In the genomic region with DNA sequence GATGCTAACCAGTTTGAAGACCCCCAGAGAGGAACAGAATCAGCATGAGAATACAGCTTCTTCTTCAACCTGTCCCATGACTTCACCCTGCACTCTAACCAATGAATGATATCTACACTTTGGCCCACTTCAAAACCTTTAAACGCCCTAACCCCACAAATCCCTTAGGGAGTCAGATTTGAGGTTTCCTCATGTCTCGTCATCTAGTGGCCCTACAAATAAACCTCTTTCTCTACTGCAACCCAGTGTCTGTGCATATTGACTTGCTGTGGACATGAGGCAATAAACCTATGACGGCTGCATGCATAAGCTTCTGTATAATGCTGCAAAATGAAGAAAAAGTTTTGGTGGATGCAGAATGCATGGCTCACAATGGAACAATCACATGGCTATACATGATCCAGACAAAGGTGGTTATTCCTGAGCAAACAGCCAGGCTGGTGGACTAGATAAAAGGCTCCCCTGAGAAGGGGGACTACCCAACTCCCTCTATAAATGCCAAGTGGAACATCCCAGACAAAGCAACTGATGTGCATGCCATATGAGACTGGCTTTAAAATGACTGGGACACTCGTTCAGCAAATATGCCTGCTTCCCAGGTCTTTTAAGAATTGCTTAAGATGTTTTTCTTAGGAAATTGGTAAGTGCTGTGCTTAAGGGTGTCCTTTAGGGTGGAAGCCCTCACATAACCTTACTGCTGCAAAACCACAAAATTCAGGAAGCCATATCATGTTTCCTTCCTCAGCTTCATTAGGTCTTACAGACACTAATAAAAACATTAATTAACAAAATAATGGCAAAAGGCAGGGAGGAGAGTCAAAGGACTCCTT, we compare ENCODE assay signal across 13 cellular contexts. TPM values are rescaled to one million over a fixed set of nuclear protein-coding genes. Genes with fewer than 3 reads are reported as not detected.
DNase-seq lines count a peak whose midpoint lies in the region; ATAC-seq, FAIRE-seq and TF ChIP-seq lines count a peak whose summit lies in the region.
"Had no signal": no experiment of that assay in that cellular context is flagged by ENCODE, and none has a peak within 500 bp of the region (broad histone marks: within the 10 kb centered on the region; RNA-seq: fewer than 3 reads in every experiment).

No MANE protein-coding gene starts in this region.

- ATAC-seq in GM23338 (no peak), HepG2 (no peak), HG02973 (IDR thresholded peaks at IDR 0.05; ENCODE audit: unreplicated experiment) (no peak)

- intact Hi-C loops in HepG2 (cut with micrococcal nuclease; ENCODE audit: unreplicated experiment): no loop called here

- peaks cover 43% of the 10 kb centered on the region for H3K36me3 Mint-ChIP-seq in GM23338 (ENCODE audit: low read depth)
- peaks cover 43% of the 10 kb centered on the region for H3K36me3 Mint-ChIP-seq in activated naive CD8-positive, alpha-beta T cell treated with anti-CD3 and anti-CD28 coated beads for 36 hours

- CTCF ChIA-PET in HepG2 (lab: Yijun Ruan, JAX; ENCODE audit: low intra/inter-chr PET ratio, low total read pairs) (interaction anchor here (0.6 kb wide), 1 partner anchor 26 kb away, joined by 3 read pairs; no protein-coding TSS in a partner anchor), GM10248 (lab: Yijun Ruan, JAX) (interaction anchor here (0.9 to 1.3 kb wide), 4 partner anchors 9 to 32 kb away, joined by 3 to 6 read pairs (median 3); no protein-coding TSS in a partner anchor)

- H3K9me3 ChIP-seq in HepG2 (ENCODE audit: low read length): peaks cover 20% of the 10 kb centered on the region

- no peaks in the 10 kb centered on the region for H3K27me3 ChIP-seq in GM23338 (ENCODE audit: insufficient read depth)
- no peaks in the 10 kb centered on the region for H3K27me3 ChIP-seq in HepG2 (ENCODE audit: control insufficient read depth in 1 of 2, insufficient read depth in 2 of 2, low read length in 2 of 2)

- TF ChIP-seq POLR2A in HepG2 (IDR thresholded peaks at IDR 0.05; ENCODE audit: insufficient read depth in 1 of 2, low read depth in 2 of 2, low read length in 2 of 2): no peak

- H3K27me3 Mint-ChIP-seq in GM23338 (ENCODE audit: insufficient read depth, low read depth, poor library complexity): peaks cover 1% of the 10 kb centered on the region
- no peaks in the 10 kb centered on the region for H3K27me3 Mint-ChIP-seq in activated naive CD8-positive, alpha-beta T cell treated with anti-CD3 and anti-CD28 coated beads for 36 hours

- H3F3A ChIP-seq in GM23338 (replicated peaks; ENCODE audit: low read depth): no peaks in the 10 kb centered on the region

- H3K9me2 ChIP-seq in GM23338 (ENCODE audit: insufficient read depth): no peaks in the 10 kb centered on the region
- H3K9me2 ChIP-seq: SK-N-SH had no signal

- POLR2A ChIA-PET in HepG2 (lab: Yijun Ruan, JAX): no interaction called here
- POLR2A ChIA-PET in GM10248 (lab: Yijun Ruan, JAX): no interaction called here

- no peak overlapping the region for H3K27ac ChIP-seq in GM23338 (ENCODE audit: low read depth)
- no peak overlapping the region for H3K27ac ChIP-seq in HepG2 (ENCODE audit: extremely low read length, insufficient read depth, low read length)

- peak; percentile 32 to 48 for DNase-seq in AML-193 (lab: John Stamatoyannopoulos, UW)
- no peak for DNase-seq in GM23338 (ENCODE audit: low spot score)
- no peak for DNase-seq in activated naive CD8-positive, alpha-beta T cell treated with anti-CD3 and anti-CD28 coated beads for 36 hours
- no peak for DNase-seq in HepG2 (ENCODE audit: low spot score)
- DNase-seq in NCI-H2171 (lab: John Stamatoyannopoulos, UW): no peak
- no peak for DNase-seq in Ammon's horn (ENCODE audit: low spot score)
- no peak for DNase-seq in GM10248 (ENCODE audit: extremely low spot score)
- DNase-seq: activated CD4-positive, alpha-beta T cell treated with anti-CD3 and anti-CD28 coated beads for 1 hour; midbrain; NCI-H1694; SK-N-SH had no signal

- TF ChIP-seq CTCF in GM23338 (conservative IDR thresholded peaks at IDR 0.05; ENCODE audit: low read depth in 2 of 2): no peak
- no peak for TF ChIP-seq CTCF in HepG2 (CRISPR knock-in tag; IDR thresholded peaks at IDR 0.05)
- TF ChIP-seq CTCF in GM10248 (IDR thresholded peaks at IDR 0.05; ENCODE audit: control extremely low read depth, extremely low read depth, low read depth, missing control alignments): no peak

- H3K9ac ChIP-seq in HepG2 (ENCODE audit: insufficient read depth, low read depth, low read length): no peak overlapping the region
- H3K9ac ChIP-seq: SK-N-SH had no signal

- H3K4me3 ChIP-seq in GM23338: peak overlapping the region; percentile 24
- no peak overlapping the region for H3K4me3 ChIP-seq in HepG2 (replicated peaks in 1 of 3; ENCODE audit: insufficient read depth in 1 of 3, low read depth in 2 of 3, low read length in 3 of 3)

- peaks cover 32% of the 10 kb centered on the region for H3K4me1 Mint-ChIP-seq in GM23338
- H3K4me1 Mint-ChIP-seq in activated naive CD8-positive, alpha-beta T cell treated with anti-CD3 and anti-CD28 coated beads for 36 hours: peaks cover 56% of the 10 kb centered on the region

- no peak for TF ChIP-seq RAD21 in HepG2 (CRISPR knock-in tag; IDR thresholded peaks at IDR 0.05)

- H3K4me1 ChIP-seq in GM23338 (ENCODE audit: insufficient read depth) (peaks cover 33% of the 10 kb centered on the region), HepG2 (ENCODE audit: insufficient read depth, low read length) (peaks cover 6% of the 10 kb centered on the region; the same call in 1 of the 2 replicates)

- 97% methylated on average over 4 of the region's 4 CpGs for whole genome bisulfite sequencing in HepG2 (ENCODE audit: low lambda C conversion rate)

- H2AFZ ChIP-seq in GM23338: no peak overlapping the region
- H2AFZ ChIP-seq in HepG2 (ENCODE audit: low read length): no peak overlapping the region

- H3K4me2 ChIP-seq in GM23338 (peak overlapping the region; percentile 65), HepG2 (ENCODE audit: low read depth, low read length) (no peak overlapping the region)
- H3K4me2 ChIP-seq: SK-N-SH had no signal

- H3K36me3 ChIP-seq in GM23338 (ENCODE audit: insufficient read depth): peaks cover 13% of the 10 kb centered on the region
- no peaks in the 10 kb centered on the region for H3K36me3 ChIP-seq in HepG2 (replicated peaks in 1 of 2; ENCODE audit: control insufficient read depth in 1 of 2, insufficient read depth in 2 of 2, low read length in 2 of 2)

- TF ChIP-seq EP300 in HepG2 (IDR thresholded peaks at IDR 0.05; ENCODE audit: low read depth in 2 of 2, low read length in 2 of 2): no peak
- no peak for TF ChIP-seq EP300 in HepG2 (CRISPR knock-in tag; IDR thresholded peaks at IDR 0.05; ENCODE audit: borderline replicate concordance)

- no TSS peak for BruUV-seq in HepG2 (replicated peaks; lab: Mats Ljungman, UMichigan)

- peaks cover 100% of the 10 kb centered on the region for H3K79me2 ChIP-seq in GM23338 (replicated peaks; ENCODE audit: insufficient read depth)
- H3K79me2 ChIP-seq in HepG2 (ENCODE audit: insufficient read depth, low read length): peaks cover 95% of the 10 kb centered on the region

- in situ Hi-C loops in HepG2 (cut with HindIII; ENCODE audit: extremely low pct_ligation_motif_present, low pct_unique_long_range_greater_than_20kb): no loop called here

- peaks cover 38% of the 10 kb centered on the region for H3K9me3 Mint-ChIP-seq in GM23338
- H3K9me3 Mint-ChIP-seq in activated naive CD8-positive, alpha-beta T cell treated with anti-CD3 and anti-CD28 coated beads for 36 hours: peaks cover 11% of the 10 kb centered on the region

- H3K4me3 Mint-ChIP-seq in GM23338: 0 out of 3 replicates have a peak overlapping the region, but pooled peaks have one; percentile 4
- no peak overlapping the region for H3K4me3 Mint-ChIP-seq in activated naive CD8-positive, alpha-beta T cell treated with anti-CD3 and anti-CD28 coated beads for 36 hours

- H4K20me1 ChIP-seq in GM23338 (replicated peaks; ENCODE audit: insufficient read depth) (peaks cover 35% of the 10 kb centered on the region), HepG2 (ENCODE audit: insufficient read depth, low read length) (peaks cover 46% of the 10 kb centered on the region)

- FAIRE-seq in HepG2 (lab: Jason Lieb, UNC): no peak
- FAIRE-seq: bronchial epithelial cell had no signal

- no peak overlapping the region for H3K27ac Mint-ChIP-seq in GM23338
- peak overlapping the region; percentile 89 for H3K27ac Mint-ChIP-seq in activated naive CD8-positive, alpha-beta T cell treated with anti-CD3 and anti-CD28 coated beads for 36 hours

TF ChIP-seq in GM23338, 12 proteins besides CTCF, POLR2A, EP300 and RAD21 (continues in another document):
- TF ChIP-seq EZH2 (IDR thresholded peaks at IDR 0.05; ENCODE audit: low read depth, unreplicated experiment) (no peak), ZNF114 (CRISPR knock-in tag; IDR thresholded peaks at IDR 0.05) (no peak)

TF ChIP-seq in HepG2, 621 proteins besides CTCF, POLR2A, EP300 and RAD21 (continues in another document):
- TF ChIP-seq ZSCAN9 (CRISPR knock-in tag; IDR thresholded peaks at IDR 0.05; ENCODE audit: borderline replicate concordance) (no peak), AGO2 (optimal IDR thresholded peaks at IDR 0.05; ENCODE audit: low read depth, low read length) (no peak)

RNA-seq across cellular contexts. Expression of gene N4BP1, which starts 12.2 kb away (rescaled TPM):
- 25.7 and 27.3 TPM in 2 replicates for total RNA-seq in GM23338 (2014; rRNA removed; shearing (Covaris generic))
- polyA plus RNA-seq in GM23338 (2016; fragmentation: Nextera tagmentation; extraction: Ambion mirVana) (14.6 and 16.4 TPM in 2 replicates), HepG2 (2011; rRNA removed) (19.5 and 21.4 TPM in 2 replicates)
- 10 to 100 TPM; 39.0 to 40.4 TPM for total RNA-seq in activated naive CD8-positive, alpha-beta T cell treated with anti-CD3 and anti-CD28 coated beads for 36 hours
- total RNA-seq in HepG2 (2016; rRNA removed; fragmentation: Illumina TruSeq; extraction: Trizol): 43.9 and 46.5 TPM in 2 replicates
- total RNA-seq in HepG2 (2016; cell fraction: cytosol; rRNA removed; fragmentation: Illumina TruSeq; extraction: Trizol; ENCODE audit: low read depth): 30.7 and 33.0 TPM in 2 replicates
- 41.9 and 43.3 TPM in 2 replicates for total RNA-seq in HepG2 (2016; cell fraction: insoluble cytoplasmic fraction; rRNA removed; fragmentation: Illumina TruSeq; extraction: Trizol)
- total RNA-seq in HepG2 (2016; cell fraction: membrane; rRNA removed; fragmentation: Illumina TruSeq; extraction: Trizol): 52.7 and 60.8 TPM in 2 replicates
- 39.0 and 46.1 TPM in 2 replicates for total RNA-seq in HepG2 (2016; cell fraction: nucleus; rRNA removed; fragmentation: Illumina TruSeq; extraction: Trizol)
- polyA plus RNA-seq in HepG2 (2011; cell fraction: cytosol; rRNA removed): 9.8 and 10.1 TPM in 2 replicates
- 21.8 and 26.8 TPM in 2 replicates for polyA plus RNA-seq in HepG2 (2011; cell fraction: nucleus; rRNA removed)
- 20.4 and 24.7 TPM in 2 replicates for polyA plus RNA-seq in HepG2 (2012)
- 2.5 and 3.4 TPM in 2 replicates for polyA plus RNA-seq in HepG2 (2016; cell fraction: cytosol; fragmentation: Illumina TruSeq; extraction: Trizol; ENCODE audit: low read depth)
- polyA plus RNA-seq in HepG2 (2016; cell fraction: insoluble cytoplasmic fraction; fragmentation: Illumina TruSeq; extraction: Trizol; ENCODE audit: low read depth): 37.7 and 43.0 TPM in 2 replicates
- polyA plus RNA-seq in HepG2 (2016; cell fraction: membrane; fragmentation: Illumina TruSeq; extraction: Trizol; ENCODE audit: low read depth): 8.9 and 11.1 TPM in 2 replicates
- 44.5 and 49.0 TPM in 2 replicates for polyA plus RNA-seq in HepG2 (2016; cell fraction: nucleus; fragmentation: Illumina TruSeq; extraction: Trizol; ENCODE audit: insufficient read depth, low read depth)
- 5.4 and 18.1 TPM in 2 replicates for polyA minus RNA-seq in HepG2 (2011; rRNA and poly(A)+ RNA removed; ENCODE audit: low replicate concordance)
- polyA minus RNA-seq in HepG2 (2011; cell fraction: cytosol; rRNA and poly(A)+ RNA removed): 24.2 and 26.0 TPM in 2 replicates
- 43.1 and 53.5 TPM in 2 replicates for polyA minus RNA-seq in HepG2 (2011; cell fraction: nucleus; rRNA and poly(A)+ RNA removed)

Comparison
In these comparisons a context has a peak if more than half of its experiments do, and no peak if none do; other contexts are left out.
1. DNase-seq: peak in AML-193 (2 of 2); none in GM23338 (single experiment), activated naive CD8-positive, alpha-beta T cell treated with anti-CD3 and anti-CD28 coated beads for 36 hours (single experiment), HepG2 (single experiment), NCI-H2171 (single experiment), Ammon's horn (single experiment) and GM10248 (single experiment).